20 cellular contexts compared by ENCODE assay signal in the genomic region with DNA sequence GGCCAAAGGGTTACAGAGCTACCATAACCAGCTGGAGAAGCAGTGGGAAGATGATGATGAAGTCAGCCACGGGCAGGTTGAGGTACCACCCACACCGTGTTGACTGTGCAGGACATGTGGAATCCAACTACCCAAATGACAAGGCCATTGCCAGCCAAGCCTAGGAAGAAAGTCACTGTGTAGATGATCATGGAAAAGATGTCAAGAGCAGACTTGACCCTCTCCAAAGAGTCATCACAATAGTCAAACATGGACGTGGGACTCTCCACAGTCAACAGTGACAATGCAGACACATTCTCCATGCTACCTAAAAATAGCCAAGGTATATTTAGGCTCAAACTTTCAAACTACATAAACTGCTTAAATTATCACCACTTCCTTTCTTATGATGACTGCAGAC. TPM values are rescaled to one million over a fixed set of nuclear protein-coding genes. Genes with fewer than 3 reads are reported as not detected.
A peak's percentile ranks its signal among the peaks of the same experiment; 100 is the strongest.
DNase-seq lines count a peak whose midpoint lies in the region; ATAC-seq and TF ChIP-seq lines count a peak whose summit lies in the region.
"Had no signal": no experiment of that assay in that cellular context is flagged by ENCODE, and none has a peak within 500 bp of the region (broad histone marks: within the 10 kb centered on the region; RNA-seq: fewer than 3 reads in every experiment).

No MANE protein-coding gene starts in this region.

- H3K36me3 Mint-ChIP-seq in activated T-helper 17 cell treated with anti-CD3 and anti-CD28 coated beads, Interleukin-2, amount 50 U/mL, for 72 hours (ENCODE audit: low read depth): no peaks in the 10 kb centered on the region
- no peaks in the 10 kb centered on the region for H3K36me3 Mint-ChIP-seq in stimulated activated effector memory CD8-positive, alpha-beta T cell treated with anti-CD3 and anti-CD28 coated beads, Interleukin-12 subunit alpha, Interleukin-12 subunit beta, amount 100 ng/mL, for 72 hours
- H3K36me3 Mint-ChIP-seq: CD4-positive, alpha-beta memory T cell had no signal

- WGBS in transverse colon (ENCODE audit: low coverage in 1 of 2), 2 donors: 67 to 78% methylated on average over 1 to 3 of the region's 3 CpGs

- TF ChIP-seq EP300 in transverse colon (IDR thresholded peaks at IDR 0.05; ENCODE audit: low read depth): no peak

- H3K9me3 ChIP-seq in transverse colon: no peaks in the 10 kb centered on the region
- H3K9me3 ChIP-seq: HAP-1 had no signal

- in situ Hi-C loops in transverse colon (cut with MboI; ENCODE audit: low pct_ligation_motif_present in 1 of 4, low pct_unique_long_range_greater_than_20kb in 1 of 4, low sequenced_read_pairs in 3 of 4): loop anchor here in 2 of 4 donors (25.0 kb wide), 1 partner anchor 260 kb away; no protein-coding TSS in a partner anchor

- no peaks in the 10 kb centered on the region for H3K4me1 ChIP-seq in transverse colon
- H3K4me1 ChIP-seq: HAP-1 had no signal

- TF ChIP-seq POLR2A in transverse colon (IDR thresholded peaks at IDR 0.05): no peak

- intact Hi-C loops in transverse colon (cut with DNase I; ENCODE audit: low total_unique reads): no loop called here

- H3K4me3 ChIP-seq in transverse colon: no peak overlapping the region
- H3K4me3 ChIP-seq: GM23338, HAP-1 had no signal

- no peaks in the 10 kb centered on the region for H3K9me3 Mint-ChIP-seq in stimulated activated naive CD8-positive, alpha-beta T cell treated with anti-CD3 and anti-CD28 coated beads, Interleukin-15, amount 100 ng/mL, for 72 hours
- no peaks in the 10 kb centered on the region for H3K9me3 Mint-ChIP-seq in activated T-helper 17 cell treated with anti-CD3 and anti-CD28 coated beads, Interleukin-2, amount 50 U/mL, for 72 hours
- H3K9me3 Mint-ChIP-seq in stimulated activated effector memory CD8-positive, alpha-beta T cell treated with anti-CD3 and anti-CD28 coated beads, Interleukin-12 subunit alpha, Interleukin-12 subunit beta, amount 100 ng/mL, for 72 hours: no peaks in the 10 kb centered on the region
- H3K9me3 Mint-ChIP-seq: CD4-positive, alpha-beta memory T cell; GM23338; HFFc6 had no signal

- peaks cover 8% of the 10 kb centered on the region for H3K27me3 Mint-ChIP-seq in stimulated activated naive CD8-positive, alpha-beta T cell treated with anti-CD3 and anti-CD28 coated beads, Interleukin-15, amount 100 ng/mL, for 72 hours
- H3K27me3 Mint-ChIP-seq in activated T-helper 17 cell treated with anti-CD3 and anti-CD28 coated beads, Interleukin-2, amount 50 U/mL, for 72 hours: peaks cover 18% of the 10 kb centered on the region

- H3K4me1 Mint-ChIP-seq in stimulated activated naive CD8-positive, alpha-beta T cell treated with anti-CD3 and anti-CD28 coated beads, Interleukin-15, amount 100 ng/mL, for 72 hours: no peaks in the 10 kb centered on the region
- H3K4me1 Mint-ChIP-seq in activated T-helper 17 cell treated with anti-CD3 and anti-CD28 coated beads, Interleukin-2, amount 50 U/mL, for 72 hours: no peaks in the 10 kb centered on the region
- no peaks in the 10 kb centered on the region for H3K4me1 Mint-ChIP-seq in stimulated activated effector memory CD8-positive, alpha-beta T cell treated with anti-CD3 and anti-CD28 coated beads, Interleukin-12 subunit alpha, Interleukin-12 subunit beta, amount 100 ng/mL, for 72 hours
- H3K4me1 Mint-ChIP-seq: CD4-positive, alpha-beta memory T cell had no signal

- H3K27ac ChIP-seq in transverse colon: no peak overlapping the region

- H3K36me3 ChIP-seq in transverse colon: no peaks in the 10 kb centered on the region
- H3K36me3 ChIP-seq: HAP-1 had no signal

- no peak for TF ChIP-seq CTCF in transverse colon (IDR thresholded peaks at IDR 0.05)

- H3K27ac Mint-ChIP-seq in stimulated activated naive CD8-positive, alpha-beta T cell treated with anti-CD3 and anti-CD28 coated beads, Interleukin-15, amount 100 ng/mL, for 72 hours: no peak overlapping the region
- H3K27ac Mint-ChIP-seq in activated T-helper 17 cell treated with anti-CD3 and anti-CD28 coated beads, Interleukin-2, amount 50 U/mL, for 72 hours: no peak overlapping the region
- H3K27ac Mint-ChIP-seq in stimulated activated effector memory CD8-positive, alpha-beta T cell treated with anti-CD3 and anti-CD28 coated beads, Interleukin-12 subunit alpha, Interleukin-12 subunit beta, amount 100 ng/mL, for 72 hours: no peak overlapping the region
- H3K27ac Mint-ChIP-seq: CD4-positive, alpha-beta memory T cell; GM23338; HFFc6 had no signal

- H3K27me3 ChIP-seq in transverse colon: no peaks in the 10 kb centered on the region

- ATAC-seq in stimulated activated naive CD8-positive, alpha-beta T cell treated with anti-CD3 and anti-CD28 coated beads, Interleukin-15, amount 100 ng/mL, for 72 hours: peak; percentile 15
- no peak for ATAC-seq in stimulated activated naive CD8-positive, alpha-beta T cell treated with anti-CD3 and anti-CD28 coated beads, Interleukin-15, Interleukin-2, amounts not matched to agents 100 U/mL and 50 U/mL, for 24 hours
- peak; percentile 52 for ATAC-seq in activated T-helper 17 cell treated with anti-CD3 and anti-CD28 coated beads, Interleukin-2, amount 50 U/mL, for 72 hours (replicated peaks)
- ATAC-seq in stimulated activated effector memory CD8-positive, alpha-beta T cell treated with anti-CD3 and anti-CD28 coated beads, Interleukin-12 subunit alpha, Interleukin-12 subunit beta, amount 100 ng/mL, for 72 hours: peak; percentile 31

- DNase-seq in stimulated activated naive CD8-positive, alpha-beta T cell treated with anti-CD3 and anti-CD28 coated beads, Interleukin-15, amount 100 ng/mL, for 72 hours: no peak
- DNase-seq in stimulated activated naive CD8-positive, alpha-beta T cell treated with anti-CD3 and anti-CD28 coated beads, Interleukin-15, Interleukin-2, amounts not matched to agents 100 U/mL and 50 U/mL, for 24 hours: no peak
- no peak for DNase-seq in stimulated activated effector memory CD8-positive, alpha-beta T cell treated with anti-CD3 and anti-CD28 coated beads, Interleukin-12 subunit alpha, Interleukin-12 subunit beta, amount 100 ng/mL, for 72 hours (ENCODE audit: low spot score in 2 of 2)
- no peak for DNase-seq in transverse colon
- no peak for DNase-seq in SW480 (ENCODE audit: low spot score)
- DNase-seq: C1 segment of cervical spinal cord; Calu3; CD4-positive, alpha-beta memory T cell; COR-L47; DMS53; DMS79 treated with DMSO at 0.1 percent for 48 hours; GF-D8; HFFc6 had no signal

- H3K4me3 Mint-ChIP-seq in stimulated activated naive CD8-positive, alpha-beta T cell treated with anti-CD3 and anti-CD28 coated beads, Interleukin-15, amount 100 ng/mL, for 72 hours: no peak overlapping the region
- H3K4me3 Mint-ChIP-seq in activated T-helper 17 cell treated with anti-CD3 and anti-CD28 coated beads, Interleukin-2, amount 50 U/mL, for 72 hours: no peak overlapping the region
- no peak overlapping the region for H3K4me3 Mint-ChIP-seq in stimulated activated effector memory CD8-positive, alpha-beta T cell treated with anti-CD3 and anti-CD28 coated beads, Interleukin-12 subunit alpha, Interleukin-12 subunit beta, amount 100 ng/mL, for 72 hours
- H3K4me3 Mint-ChIP-seq: CD4-positive, alpha-beta memory T cell; GM23338; HFFc6 had no signal

RNA-seq across cellular contexts. Expression of gene SPINK1, which starts 20.9 kb away (rescaled TPM):
- not detected for total RNA-seq in activated T-helper 17 cell treated with anti-CD3 and anti-CD28 coated beads, Interleukin-2, amount 50 U/mL, for 72 hours
- 100 to 1,000 TPM in 1 of 4 donors, 10 to 100 TPM in 2, not detected in 1; 22.5 to 317 (median 54.1) TPM for total RNA-seq in transverse colon
- total RNA-seq: A673; CD4-positive, alpha-beta memory T cell; G401; GM23338; HFFc6 had no signal

RNA-seq across cellular contexts. Expression of gene SCGB3A2, which starts 26.1 kb away (rescaled TPM):
- not detected for total RNA-seq in activated T-helper 17 cell treated with anti-CD3 and anti-CD28 coated beads, Interleukin-2, amount 50 U/mL, for 72 hours
- not detected for total RNA-seq in transverse colon
- total RNA-seq: A172; A673; Calu3; CD4-positive, alpha-beta memory T cell; Daoy; G401; HFFc6 had no signal

RNA-seq across cellular contexts. Expression of gene C5orf46, which starts 54.0 kb away (rescaled TPM):
- not detected for total RNA-seq in activated T-helper 17 cell treated with anti-CD3 and anti-CD28 coated beads, Interleukin-2, amount 50 U/mL, for 72 hours
- total RNA-seq in transverse colon: not detected
- total RNA-seq: A172; A673; CD4-positive, alpha-beta memory T cell; G401; GM23338; HFFc6 had no signal
